ENCODE assay signal across 7 cellular contexts in genomic region chr10:10911471-10911921, GRCh38.
DNase-seq lines count a peak whose midpoint lies in the region; ATAC-seq and TF ChIP-seq lines count a peak whose summit lies in the region.

No MANE protein-coding gene starts in this region.

- H3K4me3 Mint-ChIP-seq in T-cell = no peak overlapping the region

- intact Hi-C loops in esophagus squamous epithelium (cut with DNase I) = no loop called here
- intact Hi-C loops in uterus (cut with DNase I; ENCODE audit: low total_unique reads) = no loop called here

- no peaks in the 10 kb centered on the region for H3K36me3 Mint-ChIP-seq in T-cell

- H3K36me3 ChIP-seq in esophagus squamous epithelium (no peaks in the 10 kb centered on the region), muscle layer of duodenum (ENCODE audit: control insufficient read depth in 1 of 2, insufficient read depth in 2 of 2, low read length in 2 of 2) (no peaks in the 10 kb centered on the region), uterus (no peaks in the 10 kb centered on the region)

- TF ChIP-seq POLR2A in esophagus squamous epithelium (IDR thresholded peaks at IDR 0.05) = no peak
- no peak for TF ChIP-seq POLR2A in uterus (IDR thresholded peaks at IDR 0.05)

- H3K4me1 Mint-ChIP-seq in T-cell = peaks cover 0 to 5% (median 3%) of the 10 kb centered on the region in 3 donors

- peaks cover 28 to 29% of the 10 kb centered on the region in 2 donors for H3K27me3 Mint-ChIP-seq in T-cell

- DNase-seq in NOMO-1 treated with dmso at 0.1 percent for 144 hours (lab: John Stamatoyannopoulos, UW; ENCODE audit: unreplicated experiment) (peak; percentile 71), esophagus squamous epithelium (lab: John Stamatoyannopoulos, UW) (no peak), uterus (peak; percentile 83 to 84), T-cell (no peak)
- DNase-seq in activated T-cell treated with anti-CD3 and anti-CD28 coated beads, Interleukin-2, amount 50 U/mL, for 48 hours = no peak

- H3K9me3 ChIP-seq in esophagus squamous epithelium = no peaks in the 10 kb centered on the region
- no peaks in the 10 kb centered on the region for H3K9me3 ChIP-seq in muscle layer of duodenum (ENCODE audit: control insufficient read depth in 1 of 2, low read length in 2 of 2)
- no peaks in the 10 kb centered on the region for H3K9me3 ChIP-seq in uterus

- H3K4me3 ChIP-seq in esophagus squamous epithelium (peak overlapping the region in 3 of 4 donors; percentile 8 to 54 (median 27)), muscle layer of duodenum (ENCODE audit: low read depth in 1 of 2, low read length in 2 of 2) (peak overlapping the region; percentile 46 to 47), uterus (peak overlapping the region in 1 of 2 donors; percentile 31)

- peaks cover 0 to 19% (median 3%) of the 10 kb centered on the region in 3 donors for H3K4me1 ChIP-seq in esophagus squamous epithelium
- H3K4me1 ChIP-seq in muscle layer of duodenum (ENCODE audit: control insufficient read depth in 1 of 2, insufficient read depth in 2 of 2, low read length in 2 of 2) = peaks cover 5 to 7% of the 10 kb centered on the region in 2 donors
- no peaks in the 10 kb centered on the region for H3K4me1 ChIP-seq in uterus

- H3K27ac Mint-ChIP-seq in T-cell = no peak overlapping the region

- CTCF ChIA-PET in T-cell (lab: Charles Lee) = no interaction called here

- H3K27ac ChIP-seq in esophagus squamous epithelium = peak overlapping the region; percentile 35 to 79 (median 65)
- H3K27ac ChIP-seq in muscle layer of duodenum (ENCODE audit: low read length) = peak overlapping the region; percentile 74
- H3K27ac ChIP-seq in uterus = peak overlapping the region; percentile 80 to 83

- 26 to 42% methylated on average over 13 to 17 of the region's 17 CpGs for WGBS in esophagus squamous epithelium, 2 donors

- TF ChIP-seq CTCF in esophagus squamous epithelium (IDR thresholded peaks at IDR 0.05) = no peak
- no peak for TF ChIP-seq CTCF in uterus (IDR thresholded peaks at IDR 0.05)

- H3K27me3 ChIP-seq in esophagus squamous epithelium = no peaks in the 10 kb centered on the region
- no peaks in the 10 kb centered on the region for H3K27me3 ChIP-seq in muscle layer of duodenum (ENCODE audit: low read depth, low read length)
- H3K27me3 ChIP-seq in uterus = no peaks in the 10 kb centered on the region

- ATAC-seq in T-cell (replicated peaks in 1 of 4) = no peak
- no peak for ATAC-seq in GM19023 (IDR thresholded peaks at IDR 0.05; ENCODE audit: unreplicated experiment)

- POLR2A ChIA-PET in T-cell (lab: Charles Lee) = no interaction called here

- no peaks in the 10 kb centered on the region for H3K9me3 Mint-ChIP-seq in T-cell

Comparison
In these comparisons a context has a peak if more than half of its experiments do, and no peak if none do; other contexts are left out.
1. DNase-seq: peak in NOMO-1 treated with dmso at 0.1 percent for 144 hours (single experiment) and uterus (2 of 2); none in esophagus squamous epithelium (single experiment), activated T-cell treated with anti-CD3 and anti-CD28 coated beads, Interleukin-2, amount 50 U/mL, for 48 hours (0 of 2) and T-cell (0 of 34).
2. Peak in every context shown above with its lines, with median percentiles within 50 percentile points of each other: H3K27ac ChIP-seq.